Comparison of ENCODE assay signal across 16 cellular contexts in the genomic region with DNA sequence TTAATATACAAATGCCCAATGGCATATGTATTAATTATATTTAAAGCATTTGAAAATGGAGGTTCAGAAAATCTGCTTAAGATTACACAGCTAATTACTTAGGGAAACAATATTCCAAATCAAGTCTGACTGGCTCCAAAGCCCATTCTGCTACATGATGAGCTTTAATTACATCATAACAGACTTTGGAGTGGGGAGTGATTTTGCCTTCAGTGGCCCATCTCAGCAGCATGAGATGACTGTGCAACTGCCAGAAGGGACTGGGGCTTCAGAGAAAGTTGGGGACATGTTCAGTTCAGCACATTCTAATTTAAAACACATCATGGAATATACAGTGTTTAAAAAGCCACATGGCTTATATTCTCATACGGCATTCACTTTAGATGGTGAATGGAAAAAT.
DNase-seq lines count a peak whose midpoint lies in the region; ATAC-seq and TF ChIP-seq lines count a peak whose summit lies in the region.
"Had no signal": no experiment of that assay in that cellular context is flagged by ENCODE, and none has a peak within 500 bp of the region (broad histone marks: within the 10 kb centered on the region; RNA-seq: fewer than 3 reads in every experiment).

No MANE protein-coding gene starts in this region.

- no peaks in the 10 kb centered on the region for H3K9me3 ChIP-seq in OCI-LY7 (ENCODE audit: low read length)
- H3K9me3 ChIP-seq: BLaER1 treated with 17β-estradiol and CSF1 and Interleukin-3, amounts not matched to agents 10 nM and 100 nM; HAP-1 had no signal

- no peaks in the 10 kb centered on the region for H3K9me2 ChIP-seq in GM23338 (ENCODE audit: insufficient read depth)
- no peaks in the 10 kb centered on the region for H3K9me2 ChIP-seq in OCI-LY7 (ENCODE audit: insufficient read depth, low read length)

- H3K9me3 Mint-ChIP-seq in GM23338 (no peaks in the 10 kb centered on the region), mesothelial cell of epicardium (no peaks in the 10 kb centered on the region)
- H3K9me3 Mint-ChIP-seq: CD8-positive, alpha-beta T cell had no signal

- H3K79me2 ChIP-seq in GM23338 (replicated peaks; ENCODE audit: insufficient read depth), result no peaks in the 10 kb centered on the region
- no peaks in the 10 kb centered on the region for H3K79me2 ChIP-seq in OCI-LY7 (ENCODE audit: insufficient read depth, low read depth, low read length)

- no peaks in the 10 kb centered on the region for H4K20me1 ChIP-seq in GM23338 (replicated peaks; ENCODE audit: insufficient read depth)
- no peaks in the 10 kb centered on the region for H4K20me1 ChIP-seq in OCI-LY7 (ENCODE audit: insufficient read depth, low read length)
- H4K20me1 ChIP-seq: BLaER1 treated with 17β-estradiol and CSF1 and Interleukin-3, amounts not matched to agents 10 nM and 100 nM had no signal

- intact Hi-C loops in OCI-LY7 (cut with micrococcal nuclease; ENCODE audit: unreplicated experiment), result no loop called here

- H3K4me3 Mint-ChIP-seq in GM23338 (no peak overlapping the region), mesothelial cell of epicardium (no peak overlapping the region)
- H3K4me3 Mint-ChIP-seq: B cell; CD8-positive, alpha-beta T cell had no signal

- no peak overlapping the region for H3K4me3 ChIP-seq in GM23338
- no peak overlapping the region for H3K4me3 ChIP-seq in OCI-LY7 (ENCODE audit: low read depth, low read length, poor library complexity, severe bottlenecking)
- H3K4me3 ChIP-seq: BLaER1 treated with 17β-estradiol and CSF1 and Interleukin-3, amounts not matched to agents 10 nM and 100 nM; HAP-1 had no signal

- no peaks in the 10 kb centered on the region for H3K27me3 ChIP-seq in GM23338 (ENCODE audit: insufficient read depth)
- H3K27me3 ChIP-seq: BLaER1 treated with 17β-estradiol and CSF1 and Interleukin-3, amounts not matched to agents 10 nM and 100 nM had no signal

- H3K4me1 ChIP-seq in GM23338 (ENCODE audit: insufficient read depth) (peaks cover 3% of the 10 kb centered on the region; the same call in 1 of the 2 replicates), OCI-LY7 (ENCODE audit: insufficient read depth, low read length, poor library complexity, severe bottlenecking) (no peaks in the 10 kb centered on the region)
- H3K4me1 ChIP-seq: BLaER1 treated with 17β-estradiol and CSF1 and Interleukin-3, amounts not matched to agents 10 nM and 100 nM had no signal

- POLR2A ChIA-PET in OCI-LY7 (lab: Charles Lee), result interaction anchor here (0.6 kb wide), 1 partner anchor 128 kb away, joined by 5 read pairs; no protein-coding TSS in a partner anchor

- no peaks in the 10 kb centered on the region for H3K36me3 ChIP-seq in GM23338 (ENCODE audit: insufficient read depth)
- no peaks in the 10 kb centered on the region for H3K36me3 ChIP-seq in OCI-LY7 (ENCODE audit: insufficient read depth, low read length)
- H3K36me3 ChIP-seq: BLaER1 treated with 17β-estradiol and CSF1 and Interleukin-3, amounts not matched to agents 10 nM and 100 nM; HAP-1 had no signal

- CTCF ChIA-PET in OCI-LY7 (lab: Charles Lee; ENCODE audit: unreplicated experiment), result no interaction called here

- DNase-seq in D341Med (ENCODE audit: low spot score), result peak; percentile 65
- DNase-seq in GM23338 (ENCODE audit: low spot score), result no peak
- DNase-seq in NCI-H82 (lab: John Stamatoyannopoulos, UW), result peak; percentile 81
- no peak for DNase-seq in mesothelial cell of epicardium (ENCODE audit: low spot score in 2 of 2, unreplicated experiment in 2 of 2)
- no peak for DNase-seq in OCI-LY7 (ENCODE audit: low spot score)
- DNase-seq in T-helper 2 cell, result no peak
- DNase-seq: CD8-positive, alpha-beta T cell; DMS153; DMS79; GDM1 had no signal

- H3K27ac Mint-ChIP-seq in GM23338 (peak overlapping the region; percentile 75; the same call in 1 of the 2 replicates), mesothelial cell of epicardium (peak overlapping the region; percentile 77)
- H3K27ac Mint-ChIP-seq: B cell; CD8-positive, alpha-beta T cell had no signal

- no TSS peak for BruUV-seq in OCI-LY7 (replicated peaks; lab: Mats Ljungman, UMichigan)

- H3K27ac ChIP-seq in GM23338 (ENCODE audit: low read depth), result no peak overlapping the region
- no peak overlapping the region for H3K27ac ChIP-seq in OCI-LY7 (ENCODE audit: low read depth, low read length, poor library complexity, severe bottlenecking)
- H3K27ac ChIP-seq: BLaER1 treated with 17β-estradiol and CSF1 and Interleukin-3, amounts not matched to agents 10 nM and 100 nM; KMS-11 had no signal

- H3K36me3 Mint-ChIP-seq in GM23338 (ENCODE audit: low read depth) (0 out of 3 replicates have a peak, but pooled peaks cover 3% of the 10 kb centered on the region), mesothelial cell of epicardium (peaks cover 37% of the 10 kb centered on the region)
- H3K36me3 Mint-ChIP-seq: CD8-positive, alpha-beta T cell had no signal

- H3K27me3 Mint-ChIP-seq in GM23338 (ENCODE audit: insufficient read depth, low read depth, poor library complexity) (no peaks in the 10 kb centered on the region), mesothelial cell of epicardium (ENCODE audit: low read depth) (no peaks in the 10 kb centered on the region)
- H3K27me3 Mint-ChIP-seq: B cell had no signal

- H3K4me1 Mint-ChIP-seq in GM23338 (peaks cover 4% of the 10 kb centered on the region; the same call in 2 of the 3 replicates), mesothelial cell of epicardium (peaks cover 32% of the 10 kb centered on the region)
- H3K4me1 Mint-ChIP-seq: B cell had no signal

- H3F3A ChIP-seq in GM23338 (replicated peaks; ENCODE audit: low read depth), result no peaks in the 10 kb centered on the region

- TF ChIP-seq CTCF in GM23338 (conservative IDR thresholded peaks at IDR 0.05; ENCODE audit: low read depth in 2 of 2) (no peak), mesothelial cell of epicardium (IDR thresholded peaks at IDR 0.05; ENCODE audit: unreplicated experiment) (no peak), OCI-LY7 (conservative IDR thresholded peaks at IDR 0.05; ENCODE audit: low read length) (no peak)

- ATAC-seq in GM23338 (no peak), GM21576 (IDR thresholded peaks at IDR 0.05; ENCODE audit: unreplicated experiment) (no peak), HG02885 (IDR thresholded peaks at IDR 0.05; ENCODE audit: poor library complexity, unreplicated experiment) (no peak)
- ATAC-seq: CD8-positive, alpha-beta T cell had no signal

- H2AFZ ChIP-seq in GM23338 (no peak overlapping the region), OCI-LY7 (ENCODE audit: low read length) (no peak overlapping the region)

- no peak overlapping the region for H3K4me2 ChIP-seq in GM23338
- H3K4me2 ChIP-seq in OCI-LY7 (ENCODE audit: low read length), result no peak overlapping the region
- H3K4me2 ChIP-seq: BLaER1 treated with 17β-estradiol and CSF1 and Interleukin-3, amounts not matched to agents 10 nM and 100 nM; KMS-11 had no signal

TF ChIP-seq in GM23338, 12 proteins besides CTCF, POLR2A, EP300 and RAD21:
- no peak for TF ChIP-seq EZH2phosphoT487 (IDR thresholded peaks at IDR 0.05; ENCODE audit: unreplicated experiment)
- no peak for TF ChIP-seq ZNF331 (CRISPR knock-in tag; IDR thresholded peaks at IDR 0.05; ENCODE audit: low read depth)
- no peak for TF ChIP-seq EZH2 (IDR thresholded peaks at IDR 0.05; ENCODE audit: low read depth, unreplicated experiment)
TF ChIP-seq in GM23338: peak in this region for 0.

Comparison
In these comparisons a context has a peak if more than half of its experiments do, and no peak if none do; other contexts are left out.
1. DNase-seq: peak in D341Med (single experiment) and NCI-H82 (single experiment); none in GM23338 (single experiment), mesothelial cell of epicardium (0 of 2), OCI-LY7 (single experiment) and T-helper 2 cell (0 of 5).